ENCODE assay signal across 25 cellular contexts in the genomic region with DNA sequence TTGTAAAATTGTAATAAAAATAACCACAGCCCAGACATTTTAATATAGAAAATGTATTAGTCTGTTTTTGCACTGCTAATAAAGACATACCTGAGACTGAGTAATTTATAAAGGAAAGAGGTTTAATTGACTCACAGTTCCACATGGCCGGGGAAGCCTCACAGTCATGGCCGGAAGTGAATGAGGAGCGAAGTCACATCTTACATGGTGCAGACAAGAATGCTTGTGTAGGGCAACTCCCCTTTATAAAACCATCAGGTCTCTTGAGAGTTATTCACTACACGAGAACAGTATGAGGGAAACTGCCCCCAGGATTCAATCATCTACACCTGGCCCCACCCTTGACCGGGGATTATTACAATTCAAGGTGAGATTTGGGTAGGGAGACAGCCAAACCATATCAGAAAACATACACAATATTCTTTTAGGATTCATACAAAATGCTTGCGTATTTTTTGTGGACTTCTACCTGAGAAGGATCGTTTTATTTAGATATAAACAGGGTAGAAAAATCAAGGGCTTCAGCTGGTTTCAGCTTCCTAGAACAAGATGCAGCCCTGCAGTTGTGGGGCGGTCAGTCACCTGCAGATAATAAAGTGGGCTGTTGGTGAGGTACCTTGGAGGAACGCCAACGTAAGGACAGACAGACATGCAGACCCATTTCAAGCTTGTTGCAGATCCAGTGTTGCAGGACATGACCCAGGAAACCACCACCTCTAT.
DNase-seq lines count a peak whose midpoint lies in the region; ATAC-seq, FAIRE-seq and TF ChIP-seq lines count a peak whose summit lies in the region.
"Had no signal": no experiment of that assay in that cellular context is flagged by ENCODE, and none has a peak within 500 bp of the region (broad histone marks: within the 10 kb centered on the region; RNA-seq: fewer than 3 reads in every experiment).

No MANE protein-coding gene starts in this region.

- H3K27me3 Mint-ChIP-seq in CD4-positive, CD25-positive, alpha-beta regulatory T cell: no peaks in the 10 kb centered on the region
- no peaks in the 10 kb centered on the region for H3K27me3 Mint-ChIP-seq in stimulated activated naive B cell treated with anti-CD40 and anti-IgM and Interleukin-4, amounts not matched to agents 10 μg/mL and 1 μg/mL and 100 μg/mL, for 72 hours
- H3K27me3 Mint-ChIP-seq: brain; naive thymus-derived CD8-positive, alpha-beta T cell; type B pancreatic cell had no signal

- peak overlapping the region in 1 of 4 donors; percentile 18 for H3K4me3 Mint-ChIP-seq in CD4-positive, CD25-positive, alpha-beta regulatory T cell
- H3K4me3 Mint-ChIP-seq in stimulated activated naive B cell treated with anti-CD40 and anti-IgM and Interleukin-4, amounts not matched to agents 10 μg/mL and 1 μg/mL and 100 μg/mL, for 72 hours: no peak overlapping the region
- H3K4me3 Mint-ChIP-seq: activated CD8-positive, alpha-beta T cell treated with anti-CD3 and anti-CD28 coated beads, Interleukin-2, amount 10 ng/mL, durations not matched to agents 7 days and 5 days; brain; naive thymus-derived CD8-positive, alpha-beta T cell; type B pancreatic cell had no signal

- H3K4me1 ChIP-seq in CD4-positive, CD25-positive, alpha-beta regulatory T cell (ENCODE audit: control insufficient read depth, insufficient read depth, low read length, poor library complexity, severe bottlenecking): peaks cover 29% of the 10 kb centered on the region
- peaks cover 16% of the 10 kb centered on the region for H3K4me1 ChIP-seq in left ventricle myocardium inferior
- peaks cover 0 to 12% of the 10 kb centered on the region in 2 donors for H3K4me1 ChIP-seq in kidney (ENCODE audit: control insufficient read depth in 1 of 2, insufficient read depth in 1 of 2, low read depth in 1 of 2, low read length in 2 of 2)

- H3K9me3 Mint-ChIP-seq in CD4-positive, CD25-positive, alpha-beta regulatory T cell: no peaks in the 10 kb centered on the region
- H3K9me3 Mint-ChIP-seq in stimulated activated naive B cell treated with anti-CD40 and anti-IgM and Interleukin-4, amounts not matched to agents 10 μg/mL and 1 μg/mL and 100 μg/mL, for 72 hours: no peaks in the 10 kb centered on the region
- H3K9me3 Mint-ChIP-seq: brain; naive thymus-derived CD8-positive, alpha-beta T cell; type B pancreatic cell had no signal

- H3K27ac Mint-ChIP-seq in CD4-positive, CD25-positive, alpha-beta regulatory T cell: peak overlapping the region in 2 of 3 donors; percentile 45 to 62
- H3K27ac Mint-ChIP-seq in stimulated activated naive B cell treated with anti-CD40 and anti-IgM and Interleukin-4, amounts not matched to agents 10 μg/mL and 1 μg/mL and 100 μg/mL, for 72 hours: no peak overlapping the region
- H3K27ac Mint-ChIP-seq: activated CD8-positive, alpha-beta T cell treated with anti-CD3 and anti-CD28 coated beads, Interleukin-2, amount 10 ng/mL, durations not matched to agents 7 days and 5 days; type B pancreatic cell had no signal

- H3K9ac ChIP-seq in kidney (ENCODE audit: low read length in 2 of 2): no peak overlapping the region

- peaks cover 2% of the 10 kb centered on the region for H3K36me3 ChIP-seq in CD4-positive, CD25-positive, alpha-beta regulatory T cell (ENCODE audit: control insufficient read depth, insufficient read depth, low read length)
- no peaks in the 10 kb centered on the region for H3K36me3 ChIP-seq in bronchial epithelial cell (ENCODE audit: control insufficient read depth, insufficient read depth, low read length)
- no peaks in the 10 kb centered on the region for H3K36me3 ChIP-seq in left ventricle myocardium inferior
- H3K36me3 ChIP-seq in kidney (ENCODE audit: control insufficient read depth in 1 of 2, insufficient read depth in 2 of 2, low read length in 2 of 2): no peaks in the 10 kb centered on the region
- H3K36me3 ChIP-seq: sigmoid colon had no signal

- no peak for DNase-seq in CD4-positive, CD25-positive, alpha-beta regulatory T cell
- peak; percentile 61 for DNase-seq in HK-2 (ENCODE audit: unreplicated experiment)
- DNase-seq in bronchial epithelial cell (ENCODE audit: low read depth): peak; percentile 57
- no peak for DNase-seq in left colon
- no peak for DNase-seq in stimulated activated naive B cell treated with anti-CD40 and anti-IgM and Interleukin-4, amounts not matched to agents 10 μg/mL and 1 μg/mL and 100 μg/mL, for 72 hours
- no peak for DNase-seq in left ventricle myocardium inferior
- DNase-seq in kidney: no peak
- DNase-seq: activated CD4-positive, CD25-positive, alpha-beta regulatory T cell treated with anti-CD3 and anti-CD28 coated beads, Interleukin-2, amount 50 U/mL, for 72 hours; activated CD8-positive, alpha-beta T cell treated with anti-CD3 and anti-CD28 coated beads, Interleukin-2, amount 10 ng/mL, durations not matched to agents 7 days and 5 days; activated gamma-delta T cell treated with Interleukin-2 at 50 U/mL for 16 hours; COR-L47; Karpas-422; naive thymus-derived CD8-positive, alpha-beta T cell; NCI-H1092 treated with DMSO at 0.1 percent for 48 hours; NCI-H1930; NCI-H226; NCI-H774; sigmoid colon; stimulated activated CD4-positive, alpha-beta T cell treated with anti-CD3 and anti-CD28 coated beads, Interleukin-15, amount 100 ng/mL, for 24 hours had no signal

- no peak overlapping the region for H3K4me3 ChIP-seq in CD4-positive, CD25-positive, alpha-beta regulatory T cell (ENCODE audit: low read depth, low read length)
- H3K4me3 ChIP-seq in bronchial epithelial cell (ENCODE audit: low read depth, low read length) (no peak overlapping the region), left ventricle myocardium inferior (no peak overlapping the region), kidney (ENCODE audit: low read length in 2 of 2) (no peak overlapping the region)
- H3K4me3 ChIP-seq: sigmoid colon had no signal

- H3K9me3 ChIP-seq in CD4-positive, CD25-positive, alpha-beta regulatory T cell (ENCODE audit: control insufficient read depth in 2 of 2, low read length in 2 of 2): no peaks in the 10 kb centered on the region
- H3K9me3 ChIP-seq in left ventricle myocardium inferior (replicated peaks) (no peaks in the 10 kb centered on the region), kidney (ENCODE audit: control insufficient read depth in 1 of 2, low read length in 2 of 2) (no peaks in the 10 kb centered on the region)
- H3K9me3 ChIP-seq: sigmoid colon had no signal

- intact Hi-C loops in left colon (cut with DNase I, micrococcal nuclease): no loop called here
- intact Hi-C loops in left ventricle myocardium inferior (cut with micrococcal nuclease): no loop called here
- intact Hi-C loops in kidney (cut with DNase I): no loop called here

- H3K36me3 Mint-ChIP-seq in CD4-positive, CD25-positive, alpha-beta regulatory T cell: peaks cover 21% of the 10 kb centered on the region
- peaks cover 0 to 2% of the 10 kb centered on the region in 2 donors for H3K36me3 Mint-ChIP-seq in stimulated activated naive B cell treated with anti-CD40 and anti-IgM and Interleukin-4, amounts not matched to agents 10 μg/mL and 1 μg/mL and 100 μg/mL, for 72 hours
- H3K36me3 Mint-ChIP-seq: type B pancreatic cell had no signal

- no peak overlapping the region for H3K27ac ChIP-seq in CD4-positive, CD25-positive, alpha-beta regulatory T cell (ENCODE audit: insufficient read depth, low read length, poor library complexity, severe bottlenecking)
- H3K27ac ChIP-seq in left ventricle myocardium inferior (replicated peaks): no peak overlapping the region
- no peak overlapping the region for H3K27ac ChIP-seq in kidney (ENCODE audit: low read depth in 2 of 2, low read length in 2 of 2)
- H3K27ac ChIP-seq: sigmoid colon had no signal

- TF ChIP-seq CTCF in bronchial epithelial cell (IDR thresholded peaks at IDR 0.05; ENCODE audit: insufficient read depth, low read length, severe bottlenecking) (no peak), left ventricle myocardium inferior (IDR thresholded peaks at IDR 0.05; ENCODE audit: borderline replicate concordance) (no peak), kidney (IDR thresholded peaks at IDR 0.05; ENCODE audit: borderline replicate concordance, extremely low read depth, insufficient read depth) (no peak)

- H3K4me1 Mint-ChIP-seq in CD4-positive, CD25-positive, alpha-beta regulatory T cell: peaks cover 38 to 98% (median 73%) of the 10 kb centered on the region in 4 donors
- no peaks in the 10 kb centered on the region for H3K4me1 Mint-ChIP-seq in stimulated activated naive B cell treated with anti-CD40 and anti-IgM and Interleukin-4, amounts not matched to agents 10 μg/mL and 1 μg/mL and 100 μg/mL, for 72 hours

- FAIRE-seq in bronchial epithelial cell (lab: Jason Lieb, UNC) (no peak), kidney (lab: Jason Lieb, UNC) (no peak)
- FAIRE-seq: endometrium, TTC549 had no signal

- H3K27me3 ChIP-seq in CD4-positive, CD25-positive, alpha-beta regulatory T cell (ENCODE audit: control insufficient read depth, insufficient read depth, low read length): no peaks in the 10 kb centered on the region
- no peaks in the 10 kb centered on the region for H3K27me3 ChIP-seq in bronchial epithelial cell (ENCODE audit: control insufficient read depth, insufficient read depth, low read length)
- H3K27me3 ChIP-seq in left ventricle myocardium inferior (ENCODE audit: low read depth): no peaks in the 10 kb centered on the region
- H3K27me3 ChIP-seq: sigmoid colon had no signal

- ATAC-seq in CD4-positive, CD25-positive, alpha-beta regulatory T cell (ENCODE audit: low read depth in 2 of 2): no peak
- ATAC-seq in left colon: peak; percentile 93
- no peak for ATAC-seq in stimulated activated naive B cell treated with anti-CD40 and anti-IgM and Interleukin-4, amounts not matched to agents 10 μg/mL and 1 μg/mL and 100 μg/mL, for 72 hours (replicated peaks)
- no peak for ATAC-seq in HG02763 (IDR thresholded peaks at IDR 0.05; ENCODE audit: unreplicated experiment)
- ATAC-seq: activated CD8-positive, alpha-beta T cell treated with anti-CD3 and anti-CD28 coated beads, Interleukin-2, amount 10 ng/mL, durations not matched to agents 7 days and 5 days; naive thymus-derived CD8-positive, alpha-beta T cell; Right ventricle myocardium inferior had no signal

Comparison
In these comparisons a context has a peak if more than half of its experiments do, and no peak if none do; other contexts are left out.
1. DNase-seq: peak in HK-2 (single experiment) and bronchial epithelial cell (single experiment); none in CD4-positive, CD25-positive, alpha-beta regulatory T cell (0 of 3), left colon (0 of 2), stimulated activated naive B cell treated with anti-CD40 and anti-IgM and Interleukin-4, amounts not matched to agents 10 μg/mL and 1 μg/mL and 100 μg/mL, for 72 hours (single experiment), left ventricle myocardium inferior (single experiment) and kidney (single experiment).